Comparison of ENCODE assay signal across 7 cellular contexts in the genomic region with DNA sequence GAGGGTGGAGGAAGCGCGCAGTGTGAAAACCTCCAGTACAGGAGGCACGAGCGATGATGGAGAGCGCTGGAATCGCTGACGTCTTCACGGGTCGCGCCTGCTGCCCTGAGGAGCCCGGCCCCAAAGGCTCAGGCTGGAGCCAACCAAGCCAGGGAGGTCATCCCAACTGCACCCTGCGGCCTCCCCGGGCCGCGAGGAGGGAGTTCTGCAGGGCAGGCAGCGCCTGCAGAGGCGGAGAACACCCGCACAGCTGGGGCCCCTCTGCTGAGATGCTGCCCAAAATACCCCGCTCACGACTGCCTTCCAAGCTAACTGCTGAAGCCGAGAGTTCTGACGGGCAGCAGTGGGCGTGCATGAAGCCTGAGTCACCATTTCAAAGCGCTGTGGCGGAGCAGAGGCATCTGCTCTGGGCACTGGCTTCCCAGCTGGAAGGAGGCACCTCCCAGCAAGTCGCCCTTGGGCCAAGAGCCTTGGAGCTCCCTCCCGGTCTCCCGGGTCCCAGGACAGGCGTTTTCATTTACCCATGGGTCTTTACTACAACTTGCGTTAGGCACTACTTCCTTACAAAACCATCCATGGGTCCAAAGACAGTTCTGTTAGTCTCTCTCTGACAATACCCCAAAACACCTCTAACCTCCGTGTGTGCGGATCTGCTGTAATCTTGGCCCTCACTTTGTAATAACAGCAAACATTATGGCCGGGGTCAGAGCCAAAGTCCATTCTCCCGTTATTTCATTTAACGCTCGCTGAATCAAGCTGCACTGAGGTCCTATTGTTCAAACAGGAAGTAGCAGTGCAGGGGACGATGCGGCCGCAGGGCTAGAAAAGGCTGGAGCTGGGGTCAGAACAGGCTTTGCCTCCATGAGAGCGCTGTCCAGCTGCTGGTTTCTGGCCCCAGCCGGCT.
DNase-seq lines count a peak whose midpoint lies in the region; ATAC-seq and TF ChIP-seq lines count a peak whose summit lies in the region.

No MANE protein-coding gene starts in this region.

- TF ChIP-seq CTCF in fibroblast of pulmonary artery (IDR thresholded peaks at IDR 0.05; ENCODE audit: low read length, missing control alignments): no peak

- peak overlapping the region; percentile 47 for H3K4me3 ChIP-seq in fibroblast of pulmonary artery (replicated peaks; ENCODE audit: low read depth, low read length)

- H3K27ac Mint-ChIP-seq in natural killer cell treated with Interleukin-12 subunit alpha and Interleukin-12 subunit beta and Interleukin-15 and Interleukin-18, amount 100 ng/mL, for 72 hours: no peak overlapping the region

- DNase-seq in NCI-H2227 treated with DMSO at 0.1 percent for 48 hours (lab: John Stamatoyannopoulos, UW) (peak; percentile 75), fibroblast of pulmonary artery (ENCODE audit: low read depth) (peak; percentile 82)
- peak; percentile 11 to 35 for DNase-seq in activated T-helper 1 cell treated with anti-CD3 and anti-CD28 coated beads, Interleukin-2, amount 50 U/mL, for 16 hours (ENCODE audit: low read depth in 1 of 2, low spot score in 1 of 2)
- DNase-seq in natural killer cell treated with Interleukin-12 subunit alpha and Interleukin-12 subunit beta and Interleukin-15 and Interleukin-18, amount 100 ng/mL, for 72 hours (ENCODE audit: low spot score): no peak
- DNase-seq in stimulated activated naive CD8-positive, alpha-beta T cell treated with anti-CD3 and anti-CD28 coated beads, Interleukin-15, Interleukin-2, amounts not matched to agents 100 U/mL and 50 U/mL, for 24 hours: peak; percentile 76

- H3K4me1 Mint-ChIP-seq in natural killer cell treated with Interleukin-12 subunit alpha and Interleukin-12 subunit beta and Interleukin-15 and Interleukin-18, amount 100 ng/mL, for 72 hours (ENCODE audit: low read depth in 2 of 2): peaks cover 5 to 10% of the 10 kb centered on the region in 2 donors

- no peaks in the 10 kb centered on the region for H3K9me3 Mint-ChIP-seq in natural killer cell treated with Interleukin-12 subunit alpha and Interleukin-12 subunit beta and Interleukin-15 and Interleukin-18, amount 100 ng/mL, for 72 hours

- peaks cover 38 to 39% of the 10 kb centered on the region in 2 donors for H3K27me3 Mint-ChIP-seq in natural killer cell treated with Interleukin-12 subunit alpha and Interleukin-12 subunit beta and Interleukin-15 and Interleukin-18, amount 100 ng/mL, for 72 hours

- H3K36me3 Mint-ChIP-seq in natural killer cell treated with Interleukin-12 subunit alpha and Interleukin-12 subunit beta and Interleukin-15 and Interleukin-18, amount 100 ng/mL, for 72 hours: no peaks in the 10 kb centered on the region

- peak; percentile 62 for ATAC-seq in GM21423 (IDR thresholded peaks at IDR 0.05; ENCODE audit: unreplicated experiment)
- ATAC-seq in natural killer cell treated with Interleukin-12 subunit alpha and Interleukin-12 subunit beta and Interleukin-15 and Interleukin-18, amount 100 ng/mL, for 72 hours: peak; percentile 51 to 66
- peak; percentile 96 for ATAC-seq in stimulated activated naive CD8-positive, alpha-beta T cell treated with anti-CD3 and anti-CD28 coated beads, Interleukin-15, Interleukin-2, amounts not matched to agents 100 U/mL and 50 U/mL, for 24 hours
- no peak for ATAC-seq in GM19328 (IDR thresholded peaks at IDR 0.05; ENCODE audit: unreplicated experiment)

- H3K4me3 Mint-ChIP-seq in natural killer cell treated with Interleukin-12 subunit alpha and Interleukin-12 subunit beta and Interleukin-15 and Interleukin-18, amount 100 ng/mL, for 72 hours: peak overlapping the region; percentile 80
